In the genomic region with DNA sequence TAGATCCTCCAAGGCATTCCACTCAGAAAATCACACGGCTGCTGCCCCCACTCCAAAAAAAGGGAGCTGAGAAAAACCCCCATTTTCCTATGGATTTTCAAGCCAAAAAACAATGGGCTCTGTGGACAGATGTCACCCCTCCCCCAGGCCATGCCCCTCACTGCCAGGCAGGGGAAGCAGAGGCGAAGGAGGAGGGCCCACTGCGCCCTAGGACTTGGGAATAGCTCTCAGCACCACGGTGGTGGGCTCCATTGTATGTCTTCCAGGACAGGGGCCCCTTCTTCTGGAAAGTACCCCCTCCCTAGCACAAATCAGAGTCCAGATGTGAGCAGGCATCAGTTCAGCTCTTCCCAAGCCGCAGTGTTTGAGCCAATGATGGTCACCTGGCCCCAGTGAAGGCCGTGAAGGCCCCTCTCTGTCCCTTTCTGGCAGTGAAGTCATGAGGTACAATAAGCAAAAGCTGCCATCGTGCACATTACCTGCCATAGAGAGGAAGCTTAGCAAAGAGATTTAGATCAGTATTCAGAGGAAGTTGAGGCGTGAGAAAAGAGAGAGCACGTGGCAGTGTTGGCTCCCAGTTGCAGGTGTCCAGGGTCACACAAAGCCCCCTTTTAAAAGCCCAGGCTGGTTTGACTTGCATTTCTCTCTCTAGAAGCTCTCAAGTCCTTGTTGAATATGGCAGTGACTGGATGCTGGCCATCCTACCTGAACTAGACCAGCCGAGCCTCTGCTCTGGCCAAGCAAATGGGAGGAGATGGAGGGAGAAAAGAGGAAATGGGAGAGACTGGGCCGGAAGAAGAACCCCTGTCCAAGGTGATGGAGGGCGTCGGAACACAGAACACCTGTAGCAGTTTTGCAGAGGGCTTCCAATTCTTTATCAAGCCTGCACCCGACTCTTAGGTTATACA, we compare ENCODE assay signal across 8 cellular contexts.
DNase-seq lines count a peak whose midpoint lies in the region; ATAC-seq and TF ChIP-seq lines count a peak whose summit lies in the region.

No MANE protein-coding gene starts in this region.

- peaks cover 80% of the 10 kb centered on the region for H3K4me1 ChIP-seq in adipocyte (ENCODE audit: control insufficient read depth, insufficient read depth, low read length)

- no peaks in the 10 kb centered on the region for H3K27me3 ChIP-seq in adipocyte (replicated peaks; ENCODE audit: control insufficient read depth, insufficient read depth, low read length)

- H3K9me3 ChIP-seq in adipocyte (ENCODE audit: control insufficient read depth, low read length) = no peaks in the 10 kb centered on the region

- ATAC-seq in HG02840 (IDR thresholded peaks at IDR 0.05; ENCODE audit: low FRiP score, unreplicated experiment) = no peak

- H3K4me3 Mint-ChIP-seq in activated naive CD4-positive, alpha-beta T cell treated with anti-CD3 and anti-CD28 coated beads, Interleukin-2, amount 10 ng/mL, durations not matched to agents 7 days and 5 days = peak overlapping the region; percentile 11
- H3K4me3 Mint-ChIP-seq in mesothelial cell of epicardium (no peak overlapping the region), type B pancreatic cell (peak overlapping the region; percentile 44)

- no peak for TF ChIP-seq CTCF in mesothelial cell of epicardium (IDR thresholded peaks at IDR 0.05; ENCODE audit: unreplicated experiment)
- TF ChIP-seq CTCF in type B pancreatic cell (conservative IDR thresholded peaks at IDR 0.05) = no peak

- H3K27ac Mint-ChIP-seq in activated naive CD4-positive, alpha-beta T cell treated with anti-CD3 and anti-CD28 coated beads, Interleukin-2, amount 10 ng/mL, durations not matched to agents 7 days and 5 days = peak overlapping the region; percentile 86
- H3K27ac Mint-ChIP-seq in mesothelial cell of epicardium (peak overlapping the region; percentile 71), type B pancreatic cell (peak overlapping the region; percentile 84)

- no peaks in the 10 kb centered on the region for H3K36me3 ChIP-seq in adipocyte (ENCODE audit: control insufficient read depth, insufficient read depth, low read length, severe bottlenecking)

- CTCF ChIA-PET in activated naive CD4-positive, alpha-beta T cell treated with anti-CD3 and anti-CD28 coated beads, Interleukin-2, amount 10 ng/mL, durations not matched to agents 7 days and 5 days (lab: Charles Lee) = interaction anchor here (0.8 to 3.0 kb wide), 17 partner anchors 8 to 480 kb away, joined by 3 to 16 read pairs (median 4); no protein-coding TSS in a partner anchor

- H3K27me3 Mint-ChIP-seq in activated naive CD4-positive, alpha-beta T cell treated with anti-CD3 and anti-CD28 coated beads, Interleukin-2, amount 10 ng/mL, durations not matched to agents 7 days and 5 days = no peaks in the 10 kb centered on the region
- H3K27me3 Mint-ChIP-seq in mesothelial cell of epicardium (ENCODE audit: low read depth) (no peaks in the 10 kb centered on the region), type B pancreatic cell (no peaks in the 10 kb centered on the region)

- peak overlapping the region; percentile 10 for H3K4me3 ChIP-seq in adipocyte (ENCODE audit: low read length)

- DNase-seq in activated naive CD4-positive, alpha-beta T cell treated with anti-CD3 and anti-CD28 coated beads, Interleukin-2, amount 10 ng/mL, durations not matched to agents 7 days and 5 days = peak; percentile 38
- DNase-seq in activated naive CD4-positive, alpha-beta T cell treated with anti-CD3 and anti-CD28 coated beads, Interleukin-2, amount 50 U/mL, for 16 hours = no peak
- DNase-seq in adipocyte (ENCODE audit: low read depth) (no peak), mesothelial cell of epicardium (ENCODE audit: low spot score in 2 of 2, unreplicated experiment in 2 of 2) (no peak), type B pancreatic cell (ENCODE audit: extremely low spot score, unreplicated experiment) (no peak), islet precursor cell (no peak)
- no peak for DNase-seq in activated CD4-positive, CD25-positive, alpha-beta regulatory T cell (lab: John Stamatoyannopoulos, UW)

- peaks cover 64% of the 10 kb centered on the region for H3K4me1 Mint-ChIP-seq in activated naive CD4-positive, alpha-beta T cell treated with anti-CD3 and anti-CD28 coated beads, Interleukin-2, amount 10 ng/mL, durations not matched to agents 7 days and 5 days
- H3K4me1 Mint-ChIP-seq in mesothelial cell of epicardium (peaks cover 47% of the 10 kb centered on the region), type B pancreatic cell (ENCODE audit: unreplicated experiment) (peaks cover 66% of the 10 kb centered on the region)

- H3K36me3 Mint-ChIP-seq in activated naive CD4-positive, alpha-beta T cell treated with anti-CD3 and anti-CD28 coated beads, Interleukin-2, amount 10 ng/mL, durations not matched to agents 7 days and 5 days = no peaks in the 10 kb centered on the region
- H3K36me3 Mint-ChIP-seq in mesothelial cell of epicardium (no peaks in the 10 kb centered on the region), type B pancreatic cell (no peaks in the 10 kb centered on the region)

- H3K9me3 Mint-ChIP-seq in activated naive CD4-positive, alpha-beta T cell treated with anti-CD3 and anti-CD28 coated beads, Interleukin-2, amount 10 ng/mL, durations not matched to agents 7 days and 5 days = no peaks in the 10 kb centered on the region
- H3K9me3 Mint-ChIP-seq in mesothelial cell of epicardium = no peaks in the 10 kb centered on the region
- H3K9me3 Mint-ChIP-seq in type B pancreatic cell = no peaks in the 10 kb centered on the region

- peak overlapping the region; percentile 78 for H3K9ac ChIP-seq in adipocyte (ENCODE audit: low read length)
